In genomic region chr18:47731276-47731675, GRCh38 we compare ENCODE assay signal across 24 cellular contexts.
"Had no signal": no experiment of that assay in that cellular context is flagged by ENCODE, and none has a peak within 500 bp of the region (broad histone marks: within the 10 kb centered on the region; RNA-seq: fewer than 3 reads in every experiment).

No MANE protein-coding gene starts in this region.

- H3K27me3 ChIP-seq: cardiac muscle cell, SJCRH30 had no signal

- H3K27ac ChIP-seq: cardiac muscle cell, PC-9, RWPE1, SJCRH30 had no signal

- ATAC-seq: activated CD8-positive, alpha-beta T cell treated with anti-CD3 and anti-CD28 coated beads, Interleukin-2, amount 10 ng/mL, durations not matched to agents 7 days and 5 days had no signal

- H3K4me1 ChIP-seq: SJCRH30 had no signal

- H3K4me3 ChIP-seq: cardiac muscle cell, PC-9, SJCRH30 had no signal

- DNase-seq: activated CD4-positive, alpha-beta T cell treated with anti-CD3 and anti-CD28 coated beads, Interleukin-2, amount 10 ng/mL, durations not matched to agents 24 days and 14 days; activated CD4-positive, alpha-beta T cell treated with anti-CD3 and anti-CD28 coated beads, Interleukin-2, amount 50 U/mL, for 4 hours; activated CD8-positive, alpha-beta T cell treated with anti-CD3 and anti-CD28 coated beads, Interleukin-2, amount 10 ng/mL, durations not matched to agents 7 days and 5 days; activated naive CD4-positive, alpha-beta T cell treated with anti-CD3 and anti-CD28 coated beads, Interleukin-2, amount 50 U/mL, for 16 hours; activated naive CD8-positive, alpha-beta T cell treated with anti-CD3 and anti-CD28 coated beads for 36 hours; activated T-cell treated with anti-CD3 and anti-CD28 coated beads, Interleukin-2, amount 50 U/mL, for 24 hours; amniotic stem cell; aorta; Karpas-422; KBM-7; NCI-H1105; NCI-H1417 treated with DMSO at 0.1 percent for 48 hours; NCI-H1694 treated with DMSO at 0.1 percent for 48 hours; NCI-H2029; NCI-H345; NCI-H524 treated with DMSO at 0.1 percent for 48 hours; PC-9; SHP77; SK-N-SH had no signal

- H3K36me3 ChIP-seq: cardiac muscle cell, SJCRH30 had no signal

- H3K9me3 ChIP-seq: SJCRH30, SK-N-SH had no signal

- FAIRE-seq: RCC 7860, TTC549 had no signal
